ENCODE assay signal across 2 cellular contexts in genomic region chr6:27293436-27294152, GRCh38.
TF ChIP-seq lines count a peak whose summit lies in the region.

No MANE protein-coding gene starts in this region.

TF ChIP-seq in A549, 52 proteins besides CTCF, POLR2A, EP300 and RAD21:
- TF ChIP-seq POLR2AphosphoS2 (conservative IDR thresholded peaks at IDR 0.05; ENCODE audit: low read length) (no peak), HES2 (IDR thresholded peaks at IDR 0.05) (no peak), FOXS1 (CRISPR knock-in tag; IDR thresholded peaks at IDR 0.05) (no peak), RFX5 (IDR thresholded peaks at IDR 0.05) (no peak), SREBF2 (IDR thresholded peaks at IDR 0.05) (peak; percentile 56), GATA3 (IDR thresholded peaks at IDR 0.05; ENCODE audit: borderline replicate concordance) (no peak)

TF ChIP-seq in GM23338, 12 proteins besides CTCF, POLR2A, EP300 and RAD21:
- TF ChIP-seq POLR2AphosphoS5 (IDR thresholded peaks at IDR 0.05; ENCODE audit: low read depth) (no peak), JUNB (IDR thresholded peaks at IDR 0.05; ENCODE audit: unreplicated experiment) (no peak), ZNF462 (CRISPR knock-in tag; IDR thresholded peaks at IDR 0.05) (no peak), CREB1 (CRISPR knock-in tag; IDR thresholded peaks at IDR 0.05; ENCODE audit: low read depth) (0 out of 2 replicates have a peak, but pooled peaks have one; percentile 15)
